In genomic region chr13:24491853-24492252, GRCh38 we compare ENCODE assay signal across 30 cellular contexts. TPM values are rescaled to one million over a fixed set of nuclear protein-coding genes. Genes with fewer than 3 reads are reported as not detected.
DNase-seq lines count a peak whose midpoint lies in the region; ATAC-seq, FAIRE-seq and TF ChIP-seq lines count a peak whose summit lies in the region.
"Had no signal": no experiment of that assay in that cellular context is flagged by ENCODE, and none has a peak within 500 bp of the region (broad histone marks: within the 10 kb centered on the region; RNA-seq: fewer than 3 reads in every experiment).

No MANE protein-coding gene starts in this region.

- peaks cover 14% of the 10 kb centered on the region for H3K36me3 Mint-ChIP-seq in T-helper 17 cell (ENCODE audit: low read depth)

- H3K27me3 Mint-ChIP-seq in T-helper 17 cell, result no peaks in the 10 kb centered on the region
- H3K27me3 Mint-ChIP-seq: activated CD4-positive, alpha-beta memory T cell treated with anti-CD3 and anti-CD28 coated beads for 36 hours; activated naive CD8-positive, alpha-beta T cell treated with anti-CD3 and anti-CD28 coated beads, Interleukin-2, amount 10 ng/mL, durations not matched to agents 7 days and 5 days; naive thymus-derived CD4-positive, alpha-beta T cell; stimulated activated memory B cell treated with anti-CD40 and anti-IgM and Interleukin-4, amounts not matched to agents 10 μg/mL and 1 μg/mL and 100 μg/mL, for 72 hours had no signal

- POLR2A ChIA-PET in HepG2 (lab: Yijun Ruan, JAX), result interaction anchor here (0.6 kb wide), 1 partner anchor 8 kb away, joined by 3 read pairs; no protein-coding TSS in a partner anchor

- H3K27ac Mint-ChIP-seq in T-helper 17 cell, result no peak overlapping the region
- H3K27ac Mint-ChIP-seq: activated CD4-positive, alpha-beta memory T cell treated with anti-CD3 and anti-CD28 coated beads for 36 hours; activated naive CD8-positive, alpha-beta T cell treated with anti-CD3 and anti-CD28 coated beads, Interleukin-2, amount 10 ng/mL, durations not matched to agents 7 days and 5 days; activated T-helper 2 cell treated with anti-CD3 and anti-CD28 coated beads, Interferon-gamma antibody, Interleukin-2, Interleukin-4, amounts not matched to agents 10 μg/mL and 5 μg/mL and 100 μg/mL, durations not matched to agents 14 hours and 24 hours and 36 hours; naive thymus-derived CD4-positive, alpha-beta T cell; stimulated activated memory B cell treated with anti-CD40 and anti-IgM and Interleukin-4, amounts not matched to agents 10 μg/mL and 1 μg/mL and 100 μg/mL, for 72 hours; T-helper 2 cell treated with Interferon-gamma antibody and Interleukin-4, amounts not matched to agents 5 μg/mL and 100 μg/mL, for 36 hours had no signal

- no peaks in the 10 kb centered on the region for H3K4me1 ChIP-seq in liver (ENCODE audit: control insufficient read depth in 4 of 4, insufficient read depth in 4 of 4, low read length in 3 of 4)
- no peaks in the 10 kb centered on the region for H3K4me1 ChIP-seq in HepG2 (ENCODE audit: insufficient read depth, low read length)
- H3K4me1 ChIP-seq: BLaER1, Caco-2, heart left ventricle had no signal

- TF ChIP-seq CTCF in liver (IDR thresholded peaks at IDR 0.05; ENCODE audit: low read depth, low read length, missing input control) (peak; percentile 25), HepG2 (CRISPR knock-in tag; IDR thresholded peaks at IDR 0.05) (no peak), brain microvascular endothelial cell (IDR thresholded peaks at IDR 0.05; ENCODE audit: low read depth, low read length, missing control alignments) (peak; percentile 35), foreskin fibroblast (IDR thresholded peaks at IDR 0.05; ENCODE audit: low read depth, low read length) (peak; percentile 8), omental fat pad (IDR thresholded peaks at IDR 0.05) (no peak)

- 78% methylated on average over 7 of the region's 7 CpGs for WGBS in liver
- 92% methylated on average over 7 of the region's 7 CpGs for WGBS in HepG2 (ENCODE audit: low lambda C conversion rate)

- no peak for TF ChIP-seq EP300 in HepG2 (IDR thresholded peaks at IDR 0.05; ENCODE audit: low read depth in 2 of 2, low read length in 2 of 2)
- no peak for TF ChIP-seq EP300 in HepG2 (CRISPR knock-in tag; IDR thresholded peaks at IDR 0.05; ENCODE audit: borderline replicate concordance)

- no TSS peak for BruUV-seq in HepG2 (replicated peaks; lab: Mats Ljungman, UMichigan)

- CTCF ChIA-PET in HepG2 (lab: Yijun Ruan, JAX; ENCODE audit: low intra/inter-chr PET ratio, low total read pairs), result no interaction called here

- H3K9me3 ChIP-seq in liver (ENCODE audit: control insufficient read depth in 4 of 4, low read length in 3 of 4) (no peaks in the 10 kb centered on the region), HepG2 (ENCODE audit: low read length) (no peaks in the 10 kb centered on the region), T-helper 17 cell (ENCODE audit: control insufficient read depth, low read length, poor library complexity, severe bottlenecking) (no peaks in the 10 kb centered on the region)
- H3K9me3 ChIP-seq: BLaER1, Caco-2, heart left ventricle had no signal

- intact Hi-C loops in HepG2 (cut with micrococcal nuclease; ENCODE audit: unreplicated experiment), result no loop called here

- H3K4me1 Mint-ChIP-seq in T-helper 17 cell, result peaks cover 4% of the 10 kb centered on the region
- H3K4me1 Mint-ChIP-seq: activated naive CD8-positive, alpha-beta T cell treated with anti-CD3 and anti-CD28 coated beads, Interleukin-2, amount 10 ng/mL, durations not matched to agents 7 days and 5 days; stimulated activated memory B cell treated with anti-CD40 and anti-IgM and Interleukin-4, amounts not matched to agents 10 μg/mL and 1 μg/mL and 100 μg/mL, for 72 hours had no signal

- in situ Hi-C loops in HepG2 (cut with HindIII; ENCODE audit: extremely low pct_ligation_motif_present, low pct_unique_long_range_greater_than_20kb) (no loop called here), brain microvascular endothelial cell (cut with HindIII; ENCODE audit: low pct_ligation_motif_present, low sequenced_read_pairs) (no loop called here)

- no peak for ATAC-seq in HepG2
- no peak for ATAC-seq in omental fat pad (ENCODE audit: low FRiP score)
- ATAC-seq in T-helper 17 cell, result no peak
- no peak for ATAC-seq in GM21717 (IDR thresholded peaks at IDR 0.05; ENCODE audit: unreplicated experiment)
- ATAC-seq: naive thymus-derived CD4-positive, alpha-beta T cell; stimulated activated memory B cell treated with anti-CD40 and anti-IgM and Interleukin-4, amounts not matched to agents 10 μg/mL and 1 μg/mL and 100 μg/mL, for 72 hours had no signal

- no peaks in the 10 kb centered on the region for H4K20me1 ChIP-seq in HepG2 (ENCODE audit: insufficient read depth, low read length)
- H4K20me1 ChIP-seq: BLaER1 had no signal

- no peak for TF ChIP-seq POLR2A in HepG2 (IDR thresholded peaks at IDR 0.05; ENCODE audit: insufficient read depth in 1 of 2, low read depth in 2 of 2, low read length in 2 of 2)

- H2AFZ ChIP-seq in HepG2 (ENCODE audit: low read length), result no peak overlapping the region

- H3K4me3 ChIP-seq in liver (ENCODE audit: low read depth in 1 of 3, low read length in 3 of 3), result no peak overlapping the region
- no peak overlapping the region for H3K4me3 ChIP-seq in HepG2 (replicated peaks in 1 of 3; ENCODE audit: insufficient read depth in 1 of 3, low read depth in 2 of 3, low read length in 3 of 3)
- no peak overlapping the region for H3K4me3 ChIP-seq in brain microvascular endothelial cell (ENCODE audit: low read depth, low read length)
- H3K4me3 ChIP-seq in foreskin fibroblast (ENCODE audit: low read depth in 1 of 2, low read length in 2 of 2), result no peak overlapping the region
- H3K4me3 ChIP-seq: BLaER1, heart left ventricle, SK-N-MC, smooth muscle cell had no signal

- H3K4me3 Mint-ChIP-seq in T-helper 17 cell, result no peak overlapping the region
- H3K4me3 Mint-ChIP-seq: activated CD4-positive, alpha-beta memory T cell treated with anti-CD3 and anti-CD28 coated beads for 36 hours; activated naive CD8-positive, alpha-beta T cell treated with anti-CD3 and anti-CD28 coated beads, Interleukin-2, amount 10 ng/mL, durations not matched to agents 7 days and 5 days; naive thymus-derived CD4-positive, alpha-beta T cell; stimulated activated memory B cell treated with anti-CD40 and anti-IgM and Interleukin-4, amounts not matched to agents 10 μg/mL and 1 μg/mL and 100 μg/mL, for 72 hours; T-helper 2 cell treated with Interferon-gamma antibody and Interleukin-4, amounts not matched to agents 5 μg/mL and 100 μg/mL, for 36 hours had no signal

- no peaks in the 10 kb centered on the region for H3K79me2 ChIP-seq in HepG2 (ENCODE audit: insufficient read depth, low read length)

- H3K27me3 ChIP-seq in liver (ENCODE audit: control insufficient read depth in 4 of 4, insufficient read depth in 4 of 4, low read length in 3 of 4) (no peaks in the 10 kb centered on the region), HepG2 (ENCODE audit: control insufficient read depth in 1 of 2, insufficient read depth in 2 of 2, low read length in 2 of 2) (no peaks in the 10 kb centered on the region), brain microvascular endothelial cell (replicated peaks) (no peaks in the 10 kb centered on the region)
- H3K27me3 ChIP-seq: BLaER1, heart left ventricle had no signal

- no peak overlapping the region for H3K9ac ChIP-seq in liver (ENCODE audit: low read depth in 1 of 2, low read length in 2 of 2)
- no peak overlapping the region for H3K9ac ChIP-seq in HepG2 (ENCODE audit: insufficient read depth, low read depth, low read length)
- H3K9ac ChIP-seq: BLaER1 had no signal

- no peak for FAIRE-seq in HepG2 (lab: Jason Lieb, UNC)
- FAIRE-seq: GM12891, H54, HTR-8/SVneo had no signal

- no peak overlapping the region for H3K27ac ChIP-seq in liver (ENCODE audit: low read depth in 1 of 2, low read length in 2 of 2)
- no peak overlapping the region for H3K27ac ChIP-seq in HepG2 (ENCODE audit: extremely low read length, insufficient read depth, low read length)
- no peak overlapping the region for H3K27ac ChIP-seq in brain microvascular endothelial cell
- H3K27ac ChIP-seq: BLaER1, heart left ventricle, SK-N-MC had no signal

- no peak for DNase-seq in HepG2 (ENCODE audit: low spot score)
- DNase-seq in brain microvascular endothelial cell, result peak; percentile 6
- DNase-seq in foreskin fibroblast, result no peak
- no peak for DNase-seq in omental fat pad (ENCODE audit: low spot score)
- no peak for DNase-seq in T-helper 17 cell
- DNase-seq in DMS53 treated with DMSO at 0.1 percent for 48 hours (lab: John Stamatoyannopoulos, UW; ENCODE audit: unreplicated experiment), result no peak
- DNase-seq: activated CD4-positive, alpha-beta memory T cell treated with anti-CD3 and anti-CD28 coated beads for 36 hours; activated CD4-positive, CD25-positive, alpha-beta regulatory T cell; activated CD8-positive, alpha-beta memory T cell treated with anti-CD3 and anti-CD28 coated beads, Interleukin-2, amount 50 U/mL, for 48 hours; activated naive CD8-positive, alpha-beta T cell treated with anti-CD3 and anti-CD28 coated beads, Interleukin-2, amount 10 ng/mL, durations not matched to agents 7 days and 5 days; Caco-2; cortex of kidney; DMS79 treated with DMSO at 0.1 percent for 48 hours; heart left ventricle; naive thymus-derived CD4-positive, alpha-beta T cell; NCI-H1694 treated with DMSO at 0.1 percent for 48 hours; NCI-H69; occipital lobe; stimulated activated CD4-positive, alpha-beta T cell treated with anti-CD3 and anti-CD28 coated beads, Interleukin-2, amount 100 ng/mL, for 48 hours had no signal

- TF ChIP-seq RAD21 in liver (IDR thresholded peaks at IDR 0.05), result peak in 1 of 2 donors; percentile 33
- no peak for TF ChIP-seq RAD21 in HepG2 (CRISPR knock-in tag; IDR thresholded peaks at IDR 0.05)

- H3K36me3 ChIP-seq in liver (ENCODE audit: control insufficient read depth in 4 of 4, insufficient read depth in 3 of 4, low read depth in 1 of 4, low read length in 3 of 4) (peaks cover 17 to 67% (median 62%) of the 10 kb centered on the region in 4 donors), HepG2 (replicated peaks in 1 of 2; ENCODE audit: control insufficient read depth in 1 of 2, insufficient read depth in 2 of 2, low read length in 2 of 2) (peaks cover 30 to 49% of the 10 kb centered on the region in 2 experiments), brain microvascular endothelial cell (replicated peaks) (peaks cover 60% of the 10 kb centered on the region)

- H3K4me2 ChIP-seq in HepG2 (ENCODE audit: low read depth, low read length), result no peak overlapping the region
- H3K4me2 ChIP-seq: BLaER1, smooth muscle cell had no signal

RNA-seq across cellular contexts. Expression of gene PARP4, which starts 20.7 kb away (rescaled TPM):
- total RNA-seq in liver, result 10 to 100 TPM; 22.2 to 29.3 TPM
- 10 to 100 TPM; 10.7 to 13.2 TPM for polyA plus RNA-seq in liver
- 42.6 and 66.0 TPM in 2 replicates for total RNA-seq in HepG2 (2016; rRNA removed; fragmentation: Illumina TruSeq; extraction: Trizol)
- total RNA-seq in HepG2 (2016; cell fraction: cytosol; rRNA removed; fragmentation: Illumina TruSeq; extraction: Trizol; ENCODE audit: low read depth), result 6.9 and 7.5 TPM in 2 replicates
- total RNA-seq in HepG2 (2016; cell fraction: insoluble cytoplasmic fraction; rRNA removed; fragmentation: Illumina TruSeq; extraction: Trizol), result 42.5 and 60.1 TPM in 2 replicates
- 11.9 and 14.2 TPM in 2 replicates for total RNA-seq in HepG2 (2016; cell fraction: membrane; rRNA removed; fragmentation: Illumina TruSeq; extraction: Trizol)
- total RNA-seq in HepG2 (2016; cell fraction: nucleus; rRNA removed; fragmentation: Illumina TruSeq; extraction: Trizol), result 39.9 and 41.3 TPM in 2 replicates
- polyA plus RNA-seq in HepG2 (2011; rRNA removed), result 40.5 and 41.2 TPM in 2 replicates
- 26.6 and 37.6 TPM in 2 replicates for polyA plus RNA-seq in HepG2 (2011; cell fraction: cytosol; rRNA removed)
- 50.5 and 50.9 TPM in 2 replicates for polyA plus RNA-seq in HepG2 (2011; cell fraction: nucleus; rRNA removed)
- polyA plus RNA-seq in HepG2 (2012), result 31.7 and 34.6 TPM in 2 replicates
- polyA plus RNA-seq in HepG2 (2016; cell fraction: cytosol; fragmentation: Illumina TruSeq; extraction: Trizol; ENCODE audit: low read depth), result 0.78 and 1.1 TPM in 2 replicates
- polyA plus RNA-seq in HepG2 (2016; cell fraction: insoluble cytoplasmic fraction; fragmentation: Illumina TruSeq; extraction: Trizol; ENCODE audit: low read depth), result 35.1 and 36.9 TPM in 2 replicates
- 2.5 and 3.1 TPM in 2 replicates for polyA plus RNA-seq in HepG2 (2016; cell fraction: membrane; fragmentation: Illumina TruSeq; extraction: Trizol; ENCODE audit: low read depth)
- polyA plus RNA-seq in HepG2 (2016; cell fraction: nucleus; fragmentation: Illumina TruSeq; extraction: Trizol; ENCODE audit: insufficient read depth, low read depth), result 27.5 and 31.1 TPM in 2 replicates
- 62.2 and 74.0 TPM in 2 replicates for polyA minus RNA-seq in HepG2 (2011; rRNA and poly(A)+ RNA removed; ENCODE audit: low replicate concordance)
- polyA minus RNA-seq in HepG2 (2011; cell fraction: cytosol; rRNA and poly(A)+ RNA removed), result 41.5 and 47.8 TPM in 2 replicates
- 88.5 and 130 TPM in 2 replicates for polyA minus RNA-seq in HepG2 (2011; cell fraction: nucleus; rRNA and poly(A)+ RNA removed)
- total RNA-seq in omental fat pad, result 10 to 100 TPM; 44.1 to 59.0 (median 51.3) TPM
- total RNA-seq in T-helper 17 cell, result 10 to 100 TPM; 44.7 to 49.0 TPM

Comparison
In these comparisons a context has a peak if more than half of its experiments do, and no peak if none do; other contexts are left out.
1. CTCF ChIP-seq: peak in liver (single experiment), brain microvascular endothelial cell (single experiment) and foreskin fibroblast (single experiment); none in HepG2 (single experiment) and omental fat pad (0 of 3).